8 cellular contexts compared by ENCODE assay signal in the genomic region with DNA sequence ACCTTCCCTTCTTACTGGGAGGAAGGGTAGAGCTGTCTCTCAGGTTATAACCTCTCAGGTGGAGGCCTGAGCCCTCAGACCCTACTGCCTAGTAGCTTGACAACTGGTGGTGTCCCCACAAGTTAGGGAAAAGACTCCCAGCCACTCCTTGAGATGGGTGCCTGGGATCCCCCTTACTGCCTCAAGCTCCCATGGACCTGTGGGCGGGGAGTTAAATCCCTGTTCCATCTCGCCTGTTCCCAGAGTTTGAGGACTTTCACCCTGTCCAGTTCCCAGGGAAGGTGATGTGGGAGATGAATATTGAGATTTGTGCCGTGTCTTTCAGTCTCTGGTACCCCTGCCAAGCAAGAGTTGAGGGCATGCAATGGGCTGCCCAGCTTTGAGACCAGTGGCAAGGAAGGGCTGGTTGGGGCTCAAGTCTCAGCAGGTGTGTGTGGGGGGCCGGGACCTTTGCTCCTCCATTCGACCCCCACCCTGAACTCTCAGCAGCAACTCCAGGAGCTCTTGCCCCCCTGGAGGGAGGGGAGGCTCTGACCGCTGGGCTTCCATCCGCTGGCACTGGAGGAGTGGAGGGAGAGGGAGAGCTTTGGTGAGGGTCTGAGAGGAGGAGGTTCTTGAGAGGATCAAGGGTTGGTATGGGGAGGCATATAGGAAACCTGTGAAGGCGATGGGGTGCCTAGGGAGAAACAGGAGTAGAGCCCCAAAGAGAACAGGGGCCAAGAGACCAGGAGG. TPM values are rescaled to one million over a fixed set of nuclear protein-coding genes. Genes with fewer than 3 reads are reported as not detected.
DNase-seq lines count a peak whose midpoint lies in the region; ATAC-seq and TF ChIP-seq lines count a peak whose summit lies in the region.

No MANE protein-coding gene starts in this region.

- WGBS in lower leg skin, 2 donors = 70 to 81% methylated on average over 8 of the region's 8 CpGs

- H3K27me3 ChIP-seq in BLaER1 (no peaks in the 10 kb centered on the region), Loucy (ENCODE audit: insufficient read depth, low read length, poor library complexity, severe bottlenecking) (no peaks in the 10 kb centered on the region), dorsolateral prefrontal cortex (no peaks in the 10 kb centered on the region)

- intact Hi-C loops in dorsolateral prefrontal cortex (cut with DNase I) (loop anchor here (10.0 kb wide), 3 partner anchors 54 to 1004 kb away; partner anchors contain the start of genes COL11A2 (in 1 of the 2) and ZBTB12 (in 1 of the 2)), lower leg skin (cut with DNase I; ENCODE audit: low total_unique reads) (loop anchor here (10.0 kb wide), 1 partner anchor 66 kb away; the partner anchor contains the start of gene ATF6B)

- H3K9me2 ChIP-seq in Loucy (replicated peaks; ENCODE audit: low read depth, low read length) = no peaks in the 10 kb centered on the region

- peak overlapping the region; percentile 95 for H3K27ac ChIP-seq in BLaER1
- peak overlapping the region; percentile 81 to 100 (median 99) for H3K27ac ChIP-seq in dorsolateral prefrontal cortex

- H3K9ac ChIP-seq in BLaER1 = peak overlapping the region; percentile 85
- H3K9ac ChIP-seq in Loucy (ENCODE audit: low read depth, low read length, poor library complexity, severe bottlenecking) = peak overlapping the region; percentile 96

- no peak for TF ChIP-seq POLR2A in lower leg skin (IDR thresholded peaks at IDR 0.05)

- H4K20me1 ChIP-seq in BLaER1 (no peaks in the 10 kb centered on the region; the same call in 1 of the 2 replicates), Loucy (ENCODE audit: insufficient read depth, low read length, poor library complexity, severe bottlenecking) (peaks cover 8% of the 10 kb centered on the region)

- H2AFZ ChIP-seq in Loucy (ENCODE audit: low read length) = no peak overlapping the region

- H3K36me3 ChIP-seq in BLaER1 (peaks cover 23% of the 10 kb centered on the region), Loucy (ENCODE audit: insufficient read depth, low read length) (peaks cover 15% of the 10 kb centered on the region; the same call in 1 of the 2 replicates)

- peak overlapping the region; percentile 84 for H3K27ac Mint-ChIP-seq in neural crest cell (ENCODE audit: unreplicated experiment)

- H3K79me2 ChIP-seq in Loucy (ENCODE audit: insufficient read depth, low read length) = peaks cover 80% of the 10 kb centered on the region

- H3K4me1 ChIP-seq in BLaER1 (peaks cover 76% of the 10 kb centered on the region), Loucy (ENCODE audit: insufficient read depth, low read length, poor library complexity, severe bottlenecking) (peaks cover 58% of the 10 kb centered on the region)

- H3F3A ChIP-seq in Loucy (ENCODE audit: low read depth) = no peaks in the 10 kb centered on the region

- H3K9me3 ChIP-seq in BLaER1 (no peaks in the 10 kb centered on the region), Loucy (ENCODE audit: insufficient read depth, low read depth, low read length) (no peaks in the 10 kb centered on the region)

- peaks cover 8% of the 10 kb centered on the region for H3K36me3 Mint-ChIP-seq in neural crest cell (ENCODE audit: low read depth)

- peak overlapping the region; percentile 99 for H3K4me2 ChIP-seq in BLaER1
- H3K4me2 ChIP-seq in Loucy (ENCODE audit: low read depth, low read length, poor library complexity, severe bottlenecking) = peak overlapping the region; percentile 99

- TF ChIP-seq CTCF in Loucy (conservative IDR thresholded peaks at IDR 0.05; ENCODE audit: low read length) = no peak
- no peak for TF ChIP-seq CTCF in dorsolateral prefrontal cortex (IDR thresholded peaks at IDR 0.05 in 54 of 56, conservative IDR thresholded peaks at IDR 0.05 in 2 of 56; ENCODE audit: low read depth in 1 of 56, partially characterized antibody in 56 of 56)
- TF ChIP-seq CTCF in neural crest cell (conservative IDR thresholded peaks at IDR 0.05) = no peak
- no peak for TF ChIP-seq CTCF in lower leg skin (IDR thresholded peaks at IDR 0.05)

- H3K9me3 Mint-ChIP-seq in neural crest cell = no peaks in the 10 kb centered on the region

- ATAC-seq in GM18867 (IDR thresholded peaks at IDR 0.05; ENCODE audit: unreplicated experiment) = no peak

- no peaks in the 10 kb centered on the region for H3K27me3 Mint-ChIP-seq in neural crest cell (ENCODE audit: low read depth)

- peak overlapping the region; percentile 78 for H3K4me3 Mint-ChIP-seq in neural crest cell

- DNase-seq in dorsolateral prefrontal cortex (no peak), neural crest cell (ENCODE audit: low read depth, low spot score) (no peak), nucleus accumbens (lab: John Stamatoyannopoulos, UW) (no peak), activated gamma-delta T cell (lab: John Stamatoyannopoulos, UW) (no peak), lower leg skin (ENCODE audit: low spot score in 2 of 2) (no peak)

- H3K4me3 ChIP-seq in BLaER1 (peak overlapping the region; percentile 80), Loucy (ENCODE audit: low read length, poor library complexity, severe bottlenecking) (peak overlapping the region; percentile 91), dorsolateral prefrontal cortex (peak overlapping the region in 58 of 59 donors; percentile 55 to 92 (median 76)), lower leg skin (ENCODE audit: low read depth, poor library complexity, severe bottlenecking) (no peak overlapping the region)

- H3K4me1 Mint-ChIP-seq in neural crest cell = peaks cover 72% of the 10 kb centered on the region

RNA-seq across cellular contexts. Expression of gene PBX2, which starts 1.1 kb away (rescaled TPM):
- total RNA-seq in dorsolateral prefrontal cortex (10 to 100 TPM; 42.9 to 89.4 (median 59.4) TPM), neural crest cell (205 and 206 TPM in 2 replicates), lower leg skin (10 to 100 TPM; 49.2 to 63.9 (median 55.8) TPM)

RNA-seq across cellular contexts. Expression of gene GPSM3, which starts 1.3 kb away (rescaled TPM):
- total RNA-seq in dorsolateral prefrontal cortex (10 to 100 TPM in 27 of 120 experiments, 1 to 10 TPM in 92, under 1 TPM in 1; 0.87 to 23.5 (median 7.2) TPM), neural crest cell (7.3 and 8.0 TPM in 2 replicates), lower leg skin (1 to 10 TPM in 3 of 4 donors, under 1 TPM in 1; 0.69 to 7.5 (median 4.3) TPM)

RNA-seq across cellular contexts. Expression of gene AGER, which starts 7.1 kb away (rescaled TPM):
- total RNA-seq in dorsolateral prefrontal cortex (10 to 100 TPM in 1 of 120 experiments, 1 to 10 TPM in 119; 1.6 to 11.4 (median 5.2) TPM), neural crest cell (25.7 and 26.0 TPM in 2 replicates), lower leg skin (1 to 10 TPM in 3 of 4 donors, under 1 TPM in 1; 0.56 to 4.1 (median 2.3) TPM)

RNA-seq across cellular contexts. Expression of gene RNF5, which starts 12.9 kb away (rescaled TPM):
- 10 to 100 TPM; 34.1 to 70.5 (median 51.5) TPM for total RNA-seq in dorsolateral prefrontal cortex
- total RNA-seq in neural crest cell = 60.2 and 60.7 TPM in 2 replicates
- 10 to 100 TPM; 52.4 to 75.3 (median 56.8) TPM for total RNA-seq in lower leg skin

RNA-seq across cellular contexts. Expression of gene AGPAT1, which starts 15.2 kb away (rescaled TPM):
- total RNA-seq in dorsolateral prefrontal cortex (100 to 1,000 TPM in 4 of 120 experiments, 10 to 100 TPM in 116; 58.7 to 102 (median 81.9) TPM), neural crest cell (88.9 and 92.9 TPM in 2 replicates), lower leg skin (10 to 100 TPM; 18.8 to 53.2 (median 28.0) TPM)
